Comparison of ENCODE assay signal across 8 cellular contexts in the genomic region with DNA sequence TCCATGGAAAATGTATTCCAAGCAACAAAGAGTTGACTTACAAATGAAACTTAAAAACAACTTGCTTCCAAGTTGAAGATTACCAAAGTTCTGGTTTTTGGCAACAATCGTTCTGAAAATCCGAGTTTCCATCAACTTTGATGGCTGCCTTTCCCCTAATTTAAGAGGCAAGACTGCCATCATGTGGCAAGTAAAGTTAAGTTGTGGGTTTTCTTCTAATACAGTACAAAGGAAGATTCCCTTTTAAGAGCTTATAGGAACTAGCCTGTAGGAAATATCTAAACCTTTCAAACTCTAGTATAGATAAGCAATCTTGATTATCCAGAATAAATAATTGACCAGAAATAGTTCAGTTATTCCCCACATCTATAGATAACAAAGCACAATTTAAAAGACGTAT. TPM values are rescaled to one million over a fixed set of nuclear protein-coding genes. Genes with fewer than 3 reads are reported as not detected.
A peak's percentile ranks its signal among the peaks of the same experiment; 100 is the strongest.
DNase-seq lines count a peak whose midpoint lies in the region; ATAC-seq and TF ChIP-seq lines count a peak whose summit lies in the region.
"Not testable (repeated sequence)": the region's sequence is repeated elsewhere in the genome, so short reads cannot be mapped to it uniquely, and the experiment has no call there.

No MANE protein-coding gene starts in this region.

- TF ChIP-seq POLR2A in upper lobe of left lung (IDR thresholded peaks at IDR 0.05): not testable (repeated sequence)

- H3K4me2 ChIP-seq in GM23248 (ENCODE audit: unreplicated experiment); MM.1S (ENCODE audit: low read depth, low read length): not testable (repeated sequence)

- not testable (repeated sequence) for H3K4me3 ChIP-seq in GM23248; MM.1S (ENCODE audit: low read length); upper lobe of left lung

- H3K79me2 ChIP-seq in GM23248 (ENCODE audit: insufficient read depth); MM.1S (ENCODE audit: low read length): not testable (repeated sequence)

- not testable (repeated sequence) for TF ChIP-seq EP300 in upper lobe of left lung (IDR thresholded peaks at IDR 0.05)

- DNase-seq in ELR (ENCODE audit: low read depth): peak; percentile 50
- DNase-seq in GM23248: peak; percentile 44
- DNase-seq in MM.1S: peak; percentile 14
- not testable (repeated sequence) for DNase-seq in RWPE1 (ENCODE audit: low spot score); foreskin keratinocyte; upper lobe of left lung
- DNase-seq in astrocyte of the hippocampus (ENCODE audit: low read depth, low spot score): peak; percentile 34
- DNase-seq in myocyte (ENCODE audit: low read depth): peak; percentile 10

- 33 to 34% methylated on average over 3 of the region's 3 CpGs for WGBS in GM23248 (ENCODE audit: low coverage in 1 of 2, low lambda C conversion rate in 2 of 2, missing lambda C conversion rate in 2 of 2), 2 experiments
- WGBS in upper lobe of left lung, 2 donors: 30 to 31% methylated on average over 3 of the region's 3 CpGs

- H4K20me1 ChIP-seq in GM23248 (ENCODE audit: insufficient read depth); MM.1S (ENCODE audit: insufficient read depth, low read length): not testable (repeated sequence)

- not testable (repeated sequence) for H3K27ac ChIP-seq in GM23248; MM.1S (ENCODE audit: low read length); RWPE1; foreskin keratinocyte; upper lobe of left lung

- not testable (repeated sequence) for H3K9ac ChIP-seq in GM23248; MM.1S (ENCODE audit: low read length)

- H3K4me1 ChIP-seq in GM23248 (ENCODE audit: insufficient read depth); MM.1S (ENCODE audit: low read length); foreskin keratinocyte; upper lobe of left lung: not testable (repeated sequence)

- CTCF ChIA-PET in RWPE1 (lab: Yijun Ruan, JAX): interaction anchor here (0.7 to 1.1 kb wide), 2 partner anchors 67 to 262 kb away, joined by 3 to 4 read pairs; no protein-coding TSS in a partner anchor

- peak overlapping the region; percentile 60; the same call in 1 of the 2 replicates for H2AFZ ChIP-seq in GM23248
- H2AFZ ChIP-seq in MM.1S (ENCODE audit: low read length): not testable (repeated sequence)

- not testable (repeated sequence) for H3F3A ChIP-seq in GM23248 (ENCODE audit: insufficient read depth); MM.1S (ENCODE audit: insufficient read depth, low read length)

- not testable (repeated sequence) for H3K36me3 ChIP-seq in GM23248 (ENCODE audit: low read depth); MM.1S (replicated peaks; ENCODE audit: insufficient read depth, low read length); upper lobe of left lung

- in situ Hi-C loops in GM23248 (cut with MboI): loop anchor here (25.0 kb wide), 1 partner anchor 275 kb away; no protein-coding TSS in a partner anchor

- peak; percentile 22; the same call in 1 of the 2 replicates for TF ChIP-seq CTCF in MM.1S (IDR thresholded peaks at IDR 0.05; ENCODE audit: low read length)
- TF ChIP-seq CTCF in RWPE1 (conservative IDR thresholded peaks at IDR 0.05; ENCODE audit: low read depth): peak; percentile 35; the same call in 1 of the 2 replicates
- peak; percentile 76 for TF ChIP-seq CTCF in foreskin keratinocyte (conservative IDR thresholded peaks at IDR 0.05)
- TF ChIP-seq CTCF in upper lobe of left lung (IDR thresholded peaks at IDR 0.05): peak in 4 of 6 experiments; percentile 21 to 41 (median 30)

- POLR2A ChIA-PET in RWPE1 (lab: Yijun Ruan, JAX; ENCODE audit: low non-redundant PET): not testable (repeated sequence)

- H3K27me3 ChIP-seq in GM23248 (replicated peaks; ENCODE audit: insufficient read depth); MM.1S (replicated peaks; ENCODE audit: insufficient read depth, low read length); foreskin keratinocyte; upper lobe of left lung: not testable (repeated sequence)

- ATAC-seq in foreskin keratinocyte: peak; percentile 76
- peak in 1 of 2 donors; percentile 74 for ATAC-seq in upper lobe of left lung (ENCODE audit: low FRiP score in 2 of 2)

- not testable (repeated sequence) for H3K9me2 ChIP-seq in GM23248 (ENCODE audit: insufficient read depth); MM.1S (replicated peaks; ENCODE audit: insufficient read depth, low read length)

- not testable (repeated sequence) for H3K9me3 ChIP-seq in GM23248 (ENCODE audit: low read depth); MM.1S (replicated peaks; ENCODE audit: insufficient read depth, low read length); upper lobe of left lung

RNA-seq across cellular contexts. Expression of gene KIF27, which starts 9.0 kb away (rescaled TPM):
- 2.5 and 3.5 TPM in 2 replicates for total RNA-seq in GM23248 (2014; rRNA removed; shearing (Covaris generic))
- polyA plus RNA-seq in GM23248 (2016; fragmentation: Nextera tagmentation; extraction: Ambion mirVana) (1.6 and 1.8 TPM in 2 replicates), foreskin keratinocyte (0.26 and 0.77 TPM in 2 replicates)
- total RNA-seq in foreskin keratinocyte (2.8 and 3.9 TPM in 2 replicates), myocyte (1.4 and 2.6 TPM in 2 replicates), upper lobe of left lung (10 to 100 TPM in 2 of 6 donors, 1 to 10 TPM in 4; 5.3 to 32.5 (median 6.7) TPM)
- polyA plus RNA-seq in myocyte (2012): 1.1 TPM

Comparison
In these comparisons a context has a peak if more than half of its experiments do, and no peak if none do; other contexts are left out.
1. CTCF ChIP-seq: peak in every context shown above with its lines; median percentile 76 in foreskin keratinocyte; 35 in RWPE1; 30 in upper lobe of left lung; 22 in MM.1S.